Comparison of ENCODE assay signal across 17 cellular contexts in the genomic region with DNA sequence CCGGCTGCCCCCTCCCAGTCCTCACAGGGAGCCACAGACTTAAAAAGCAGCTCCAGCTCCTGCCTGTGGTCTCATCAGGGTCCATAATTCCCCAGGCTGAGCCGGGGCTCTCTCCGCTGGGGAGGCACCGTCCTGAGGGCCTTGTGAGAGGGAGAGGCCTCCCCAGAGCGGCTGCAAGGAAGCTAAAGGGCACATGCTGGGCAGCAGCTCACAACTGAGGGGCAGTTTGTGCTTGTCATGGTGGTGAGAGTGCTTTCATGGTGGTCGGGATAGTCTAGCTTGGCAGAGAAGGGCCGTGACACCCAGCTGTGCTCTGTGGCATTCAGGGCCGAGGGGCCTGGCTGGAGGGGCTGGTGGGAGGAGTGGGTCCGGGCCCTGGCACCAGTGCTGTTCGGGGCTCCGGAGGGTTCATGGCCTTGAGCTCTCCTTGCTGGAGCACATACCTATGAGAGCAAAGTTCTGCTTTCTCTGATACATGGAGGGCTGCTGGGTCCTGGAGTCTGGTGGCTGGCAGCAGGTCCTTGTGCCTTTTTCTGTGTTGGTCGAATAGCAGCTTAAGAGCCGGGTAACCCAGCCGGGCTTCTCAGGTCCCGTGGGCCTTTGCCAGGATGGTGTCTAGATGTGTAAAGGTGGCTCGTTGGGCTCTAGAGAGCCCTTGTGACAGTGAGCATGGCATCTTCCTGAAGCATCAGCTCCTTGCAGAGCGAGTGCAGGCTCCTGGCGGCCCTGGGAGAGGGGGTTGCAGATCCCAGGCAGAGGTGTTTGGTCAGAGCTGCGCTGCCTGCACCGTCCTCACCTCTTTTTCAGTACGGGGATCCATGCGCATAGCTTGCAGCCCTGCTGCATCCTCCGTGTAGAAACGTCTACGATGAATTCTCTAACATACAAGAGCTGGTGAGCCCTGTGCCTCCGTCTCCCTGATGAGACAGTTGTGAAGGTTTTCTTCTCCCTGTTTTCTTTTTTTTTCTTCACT. TPM values are rescaled to one million over a fixed set of nuclear protein-coding genes. Genes with fewer than 3 reads are reported as not detected.
DNase-seq lines count a peak whose midpoint lies in the region; ATAC-seq, FAIRE-seq and TF ChIP-seq lines count a peak whose summit lies in the region.
"Had no signal": no experiment of that assay in that cellular context is flagged by ENCODE, and none has a peak within 500 bp of the region (broad histone marks: within the 10 kb centered on the region; RNA-seq: fewer than 3 reads in every experiment).

No MANE protein-coding gene starts in this region.

- TF ChIP-seq CTCF in CD14-positive monocyte (IDR thresholded peaks at IDR 0.05): no peak
- no peak for TF ChIP-seq CTCF in GM23338 (conservative IDR thresholded peaks at IDR 0.05; ENCODE audit: low read depth in 2 of 2)
- TF ChIP-seq CTCF in K562 (IDR thresholded peaks at IDR 0.05 in 2 of 3, conservative IDR thresholded peaks at IDR 0.05 in 1 of 3; ENCODE audit: insufficient read depth in 2 of 3, low read depth in 1 of 3, low read length in 3 of 3): no peak
- TF ChIP-seq CTCF in nephron progenitor cell (IDR thresholded peaks at IDR 0.05): no peak
- no peak for TF ChIP-seq CTCF in left lung (IDR thresholded peaks at IDR 0.05)

- no peaks in the 10 kb centered on the region for H3K9me2 ChIP-seq in GM23338 (ENCODE audit: insufficient read depth)

- no TSS peak for BruUV-seq in K562 (replicated peaks; lab: Mats Ljungman, UMichigan)

- H3K4me3 ChIP-seq in GM23338: no peak overlapping the region
- H3K4me3 ChIP-seq in K562: no peak overlapping the region
- H3K4me3 ChIP-seq in left lung: no peak overlapping the region
- H3K4me3 ChIP-seq: body of pancreas, gastroesophageal sphincter had no signal

- H3K27ac ChIP-seq in GM23338 (ENCODE audit: low read depth) (peak overlapping the region; percentile 76), K562 (ENCODE audit: extremely low read depth, low read depth, low read length) (no peak overlapping the region), left lung (no peak overlapping the region), caudate nucleus (ENCODE audit: low read depth, low read length) (no peak overlapping the region)
- H3K27ac ChIP-seq: gastroesophageal sphincter had no signal

- H3K27me3 Mint-ChIP-seq in CD14-positive monocyte (ENCODE audit: low read depth in 3 of 3): peaks cover 0 to 6% (median 0%) of the 10 kb centered on the region in 3 donors
- peaks cover 7% of the 10 kb centered on the region for H3K27me3 Mint-ChIP-seq in GM23338 (ENCODE audit: insufficient read depth, low read depth, poor library complexity)
- H3K27me3 Mint-ChIP-seq in nephron progenitor cell (ENCODE audit: low read depth, poor library complexity): no peaks in the 10 kb centered on the region

- H3K27me3 ChIP-seq in GM23338 (ENCODE audit: insufficient read depth) (no peaks in the 10 kb centered on the region), K562 (ENCODE audit: control insufficient read depth in 2 of 2, insufficient read depth in 2 of 2, low read length in 2 of 2) (no peaks in the 10 kb centered on the region), left lung (no peaks in the 10 kb centered on the region)
- H3K27me3 ChIP-seq: body of pancreas, gastroesophageal sphincter had no signal

- DNase-seq in CD14-positive monocyte (ENCODE audit: low spot score) (no peak), GM23338 (ENCODE audit: low spot score) (no peak), K562 (ENCODE audit: extremely low read depth in 1 of 4, low spot score in 3 of 4) (no peak), nephron progenitor cell (no peak), left lung (no peak), caudate nucleus (lab: John Stamatoyannopoulos, UW) (no peak)
- DNase-seq: activated CD4-positive, CD25-positive, alpha-beta regulatory T cell; COR-L47; NCI-H226; stimulated activated CD4-positive, alpha-beta T cell treated with anti-CD3 and anti-CD28 coated beads, Interleukin-4, amount 100 ng/mL, for 4 hours; stimulated activated naive CD4-positive, alpha-beta T cell treated with Interleukin-2 at 50 U/mL for 16 hours had no signal

- H3K4me1 Mint-ChIP-seq in CD14-positive monocyte (peaks cover 63% of the 10 kb centered on the region), GM23338 (peaks cover 39% of the 10 kb centered on the region), nephron progenitor cell (peaks cover 69% of the 10 kb centered on the region)

- 85% methylated on average over 24 of the region's 26 CpGs for WGBS in K562 (ENCODE audit: insufficient coverage, low coverage, missing lambda C conversion rate)

- H3K36me3 ChIP-seq in GM23338 (ENCODE audit: insufficient read depth): 0 out of 2 replicates have a peak, but pooled peaks cover 10% of the 10 kb centered on the region
- peaks cover 77% of the 10 kb centered on the region for H3K36me3 ChIP-seq in K562 (ENCODE audit: control insufficient read depth, insufficient read depth, low read length)
- H3K36me3 ChIP-seq in left lung: peaks cover 0 to 20% of the 10 kb centered on the region in 2 donors

- H4K20me1 ChIP-seq in GM23338 (replicated peaks; ENCODE audit: insufficient read depth) (peaks cover 87% of the 10 kb centered on the region), K562 (replicated peaks; ENCODE audit: control insufficient read depth, insufficient read depth, low read length) (peaks cover 76% of the 10 kb centered on the region)

- H3K9me3 Mint-ChIP-seq in CD14-positive monocyte (peaks cover 0 to 2% (median 0%) of the 10 kb centered on the region in 7 donors), GM23338 (no peaks in the 10 kb centered on the region; the same call in 2 of the 3 replicates), nephron progenitor cell (no peaks in the 10 kb centered on the region)

- H3K9me1 ChIP-seq in K562 (ENCODE audit: control insufficient read depth, insufficient read depth, low read length): peaks cover 22% of the 10 kb centered on the region

- intact Hi-C loops in CD14-positive monocyte (cut with micrococcal nuclease): loop anchor here in 1 of 2 donors (10.0 kb wide), 1 partner anchor 136 kb away; no protein-coding TSS in a partner anchor
- intact Hi-C loops in K562 (cut with micrococcal nuclease): loop anchor here (10.0 kb wide), 1 partner anchor 246 kb away; no protein-coding TSS in a partner anchor
- intact Hi-C loops in left lung (cut with DNase I): loop anchor here in 1 of 2 donors (10.0 kb wide), 1 partner anchor 386 kb away; no protein-coding TSS in a partner anchor

- no peak overlapping the region for H3K4me3 Mint-ChIP-seq in CD14-positive monocyte
- H3K4me3 Mint-ChIP-seq in GM23338: no peak overlapping the region; the same call in 2 of the 3 replicates
- no peak overlapping the region for H3K4me3 Mint-ChIP-seq in nephron progenitor cell

- TF ChIP-seq POLR2A in K562 (conservative IDR thresholded peaks at IDR 0.05): peak; percentile 33; the same call in 1 of the 2 replicates

- H3K36me3 Mint-ChIP-seq in CD14-positive monocyte (peaks cover 24 to 61% of the 10 kb centered on the region in 2 donors), GM23338 (ENCODE audit: low read depth) (peaks cover 25% of the 10 kb centered on the region), nephron progenitor cell (ENCODE audit: low read depth) (peaks cover 30% of the 10 kb centered on the region)

- no peak overlapping the region for H2AFZ ChIP-seq in GM23338
- H2AFZ ChIP-seq in K562 (ENCODE audit: low read depth, low read length): no peak overlapping the region

- peaks cover 5% of the 10 kb centered on the region; the same call in 1 of the 2 replicates for H3F3A ChIP-seq in GM23338 (replicated peaks; ENCODE audit: low read depth)

- H3K27ac Mint-ChIP-seq in CD14-positive monocyte (peak overlapping the region in 4 of 7 donors; percentile 26 to 73 (median 60)), GM23338 (peak overlapping the region; percentile 70), nephron progenitor cell (peak overlapping the region; percentile 68)

- CTCF ChIA-PET in K562 (lab: Yijun Ruan, JAX; ENCODE audit: low intra/inter-chr PET ratio): no interaction called here

- H3K9me3 ChIP-seq in K562 (replicated peaks; ENCODE audit: control insufficient read depth, insufficient read depth, low read depth, low read length): no peaks in the 10 kb centered on the region
- H3K9me3 ChIP-seq in left lung: no peaks in the 10 kb centered on the region
- H3K9me3 ChIP-seq: body of pancreas, gastroesophageal sphincter had no signal

- ATAC-seq in GM23338 (peak; percentile 28), K562 (no peak), GM21717 (IDR thresholded peaks at IDR 0.05; ENCODE audit: unreplicated experiment) (no peak), left lung (no peak), HG02623 (IDR thresholded peaks at IDR 0.05; ENCODE audit: unreplicated experiment) (no peak)
- ATAC-seq: gastroesophageal sphincter had no signal

- in situ Hi-C loops in K562 (cut with MboI): no loop called here

- H3K4me2 ChIP-seq in GM23338 (no peak overlapping the region), K562 (ENCODE audit: insufficient read depth, low read length) (no peak overlapping the region)

- H3K79me2 ChIP-seq in GM23338 (replicated peaks; ENCODE audit: insufficient read depth) (peaks cover 100% of the 10 kb centered on the region), K562 (ENCODE audit: control insufficient read depth, insufficient read depth, low read length) (peaks cover 98% of the 10 kb centered on the region)

- no peak for TF ChIP-seq RAD21 in K562 (CRISPR knock-in tag; conservative IDR thresholded peaks at IDR 0.05 in 1 of 2, IDR thresholded peaks at IDR 0.05 in 1 of 2)

- peak overlapping the region in 1 of 2 experiments; percentile 82; a peak in 2 of 4 replicates for H3K9ac ChIP-seq in K562 (ENCODE audit: insufficient read depth in 1 of 2, low read depth in 2 of 2, low read length in 2 of 2)

- FAIRE-seq in K562 (lab: Jason Lieb, UNC): no peak
- FAIRE-seq: endometrium, keratinocyte had no signal

- H3K4me1 ChIP-seq in GM23338 (ENCODE audit: insufficient read depth): peaks cover 16% of the 10 kb centered on the region
- H3K4me1 ChIP-seq in K562 (replicated peaks in 1 of 2; ENCODE audit: control insufficient read depth in 2 of 2, insufficient read depth in 2 of 2, low read length in 2 of 2): peaks cover 9 to 35% of the 10 kb centered on the region in 2 experiments; a peak in 4 of 5 replicates
- H3K4me1 ChIP-seq in left lung: peaks cover 21 to 94% of the 10 kb centered on the region in 2 donors

- POLR2A ChIA-PET in K562 (lab: Yijun Ruan, JAX): interaction anchor here (0.6 to 2.8 kb wide), 13 partner anchors 8 to 69 kb away, joined by 3 to 34 read pairs (median 4); a partner anchor contains a TSS

- no peak for TF ChIP-seq EP300 in K562 (IDR thresholded peaks at IDR 0.05; ENCODE audit: low read length)

RNA-seq across cellular contexts. Expression of a gene that starts 8.8 kb away (rescaled TPM):
- polyA plus RNA-seq in CD14-positive monocyte (1 to 10 TPM; 2.6 to 3.2 TPM), GM23338 (2016; fragmentation: Nextera tagmentation; extraction: Ambion mirVana) (13.8 and 14.3 TPM in 2 replicates), K562 (2011; rRNA removed) (21.5 and 44.9 TPM in 2 replicates), K562 (2014; fragmentation: Illumina TruSeq; extraction: Trizol) (47.1 and 49.1 TPM in 2 replicates), K562 (2014; fragmentation: Nextera tagmentation; extraction: Ambion mirVana) (under 1 TPM; 0.34 to 0.71 TPM), K562 (2014; rRNA removed) (36.5 and 40.7 TPM in 2 replicates)
- 81.9 and 138 TPM in 2 replicates for total RNA-seq in GM23338 (2014; rRNA removed; shearing (Covaris generic))
- total RNA-seq in K562 (2011; cell fraction: chromatin; rRNA removed; ENCODE audit: low replicate concordance): 164 and 380 TPM in 2 replicates
- 194 and 199 TPM in 2 replicates for total RNA-seq in K562 (2011; cell fraction: nucleolus; rRNA removed)
- total RNA-seq in K562 (2011; cell fraction: nucleoplasm; rRNA removed): 117 and 137 TPM in 2 replicates
- total RNA-seq in K562 (2014; rRNA removed) (59.6 and 66.0 TPM in 2 replicates), K562 (2014; rRNA removed; fragmentation: Illumina TruSeq; extraction: Trizol) (24.6 and 27.9 TPM in 2 replicates), K562 (2015; rRNA removed; fragmentation: Illumina TruSeq; extraction: Trizol) (27.8 and 31.1 TPM in 2 replicates), K562 (2021) (98.8 and 103 TPM in 2 replicates), left lung (10 to 100 TPM; 66.9 to 80.9 TPM)
- polyA plus RNA-seq in K562 (2011; cell fraction: cytosol; rRNA removed): 21.0 and 30.1 TPM in 2 replicates
- 96.8 and 126 TPM in 2 replicates for polyA plus RNA-seq in K562 (2011; cell fraction: nucleus; rRNA removed)
- polyA plus RNA-seq in K562 (2012): 49.2 and 51.8 TPM in 2 replicates
- 68.3 and 101 TPM in 2 replicates for polyA minus RNA-seq in K562 (2011; rRNA and poly(A)+ RNA removed)
- polyA minus RNA-seq in K562 (2011; cell fraction: cytosol; rRNA and poly(A)+ RNA removed): 99.1 and 134 TPM in 2 replicates
- polyA minus RNA-seq in K562 (2011; cell fraction: nucleus; rRNA and poly(A)+ RNA removed): 61.1 and 76.9 TPM in 2 replicates

RNA-seq across cellular contexts. Expression of a gene that starts 49.5 kb away (rescaled TPM):
- polyA plus RNA-seq in CD14-positive monocyte (not detected), GM23338 (2016; fragmentation: Nextera tagmentation; extraction: Ambion mirVana) (0.31 and 0.58 TPM in 2 replicates), K562 (2011; rRNA removed) (not detected in 2 replicates), K562 (2014; fragmentation: Illumina TruSeq; extraction: Trizol) (not detected in 2 replicates), K562 (2014; fragmentation: Nextera tagmentation; extraction: Ambion mirVana) (not detected), K562 (2014; rRNA removed) (not detected in 2 replicates)
- 0.63 TPM in 1 of 2 replicates, not detected in the other for total RNA-seq in GM23338 (2014; rRNA removed; shearing (Covaris generic))
- total RNA-seq in K562 (2011; cell fraction: chromatin; rRNA removed; ENCODE audit: low replicate concordance): not detected in 2 replicates
- not detected in 2 replicates for total RNA-seq in K562 (2011; cell fraction: nucleolus; rRNA removed)
- total RNA-seq in K562 (2011; cell fraction: nucleoplasm; rRNA removed): not detected in 2 replicates
- total RNA-seq in K562 (2014; rRNA removed) (not detected in 2 replicates), K562 (2014; rRNA removed; fragmentation: Illumina TruSeq; extraction: Trizol) (not detected in 2 replicates), K562 (2015; rRNA removed; fragmentation: Illumina TruSeq; extraction: Trizol) (not detected in 2 replicates), K562 (2021) (0.07 TPM in 1 of 2 replicates, not detected in the other), left lung (10 to 100 TPM in 1 of 2 donors, 1 to 10 TPM in 1; 1.9 to 47.7 TPM)
- not detected in 2 replicates for polyA plus RNA-seq in K562 (2011; cell fraction: cytosol; rRNA removed)
- polyA plus RNA-seq in K562 (2011; cell fraction: nucleus; rRNA removed): not detected in 2 replicates
- not detected in 2 replicates for polyA plus RNA-seq in K562 (2012)
- polyA minus RNA-seq in K562 (2011; rRNA and poly(A)+ RNA removed): not detected in 2 replicates
- not detected in 2 replicates for polyA minus RNA-seq in K562 (2011; cell fraction: cytosol; rRNA and poly(A)+ RNA removed)
- polyA minus RNA-seq in K562 (2011; cell fraction: nucleus; rRNA and poly(A)+ RNA removed): not detected in 2 replicates
- polyA plus RNA-seq: keratinocyte had no signal

RNA-seq across cellular contexts. Expression of a gene that starts 55.4 kb away (rescaled TPM):
- polyA plus RNA-seq in CD14-positive monocyte: not detected
- 11.1 and 11.7 TPM in 2 replicates for total RNA-seq in GM23338 (2014; rRNA removed; shearing (Covaris generic))
- 12.2 and 15.9 TPM in 2 replicates for polyA plus RNA-seq in GM23338 (2016; fragmentation: Nextera tagmentation; extraction: Ambion mirVana)
- total RNA-seq in K562 (2011; cell fraction: chromatin; rRNA removed; ENCODE audit: low replicate concordance): 1.3 and 6.2 TPM in 2 replicates
- total RNA-seq in K562 (2011; cell fraction: nucleolus; rRNA removed): 4.2 and 5.0 TPM in 2 replicates
- 1.5 and 3.7 TPM in 2 replicates for total RNA-seq in K562 (2011; cell fraction: nucleoplasm; rRNA removed)
- total RNA-seq in K562 (2014; rRNA removed): 0.86 TPM in 2 replicates
- 0.13 and 0.33 TPM in 2 replicates for total RNA-seq in K562 (2014; rRNA removed; fragmentation: Illumina TruSeq; extraction: Trizol)
- 0.43 and 1.4 TPM in 2 replicates for total RNA-seq in K562 (2015; rRNA removed; fragmentation: Illumina TruSeq; extraction: Trizol)
- 1.5 and 1.7 TPM in 2 replicates for total RNA-seq in K562 (2021)
- polyA plus RNA-seq in K562 (2011; rRNA removed): 1.5 and 3.8 TPM in 2 replicates
- polyA plus RNA-seq in K562 (2011; cell fraction: cytosol; rRNA removed): 5.5 and 5.7 TPM in 2 replicates
- polyA plus RNA-seq in K562 (2011; cell fraction: nucleus; rRNA removed): 3.7 and 4.0 TPM in 2 replicates
- 0.71 and 0.87 TPM in 2 replicates for polyA plus RNA-seq in K562 (2012)
- polyA plus RNA-seq in K562 (2014; fragmentation: Illumina TruSeq; extraction: Trizol): 0.80 and 1.7 TPM in 2 replicates
- polyA plus RNA-seq in K562 (2014; fragmentation: Nextera tagmentation; extraction: Ambion mirVana): not detected
- 1.1 TPM in 2 replicates for polyA plus RNA-seq in K562 (2014; rRNA removed)
- polyA minus RNA-seq in K562 (2011; rRNA and poly(A)+ RNA removed): 1.1 and 2.3 TPM in 2 replicates
- 1.2 and 3.5 TPM in 2 replicates for polyA minus RNA-seq in K562 (2011; cell fraction: cytosol; rRNA and poly(A)+ RNA removed)
- 0.40 and 0.78 TPM in 2 replicates for polyA minus RNA-seq in K562 (2011; cell fraction: nucleus; rRNA and poly(A)+ RNA removed)
- total RNA-seq in left lung: under 1 TPM; 0.20 to 0.24 TPM
